In genomic region chr9:35487066-35487465, GRCh38 we compare ENCODE assay signal across 23 cellular contexts. TPM values are rescaled to one million over a fixed set of nuclear protein-coding genes. Genes with fewer than 3 reads are reported as not detected.
A peak's percentile ranks its signal among the peaks of the same experiment; 100 is the strongest.
DNase-seq lines count a peak whose midpoint lies in the region; ATAC-seq and TF ChIP-seq lines count a peak whose summit lies in the region.
"Had no signal": no experiment of that assay in that cellular context is flagged by ENCODE, and none has a peak within 500 bp of the region (broad histone marks: within the 10 kb centered on the region; RNA-seq: fewer than 3 reads in every experiment).

No MANE protein-coding gene starts in this region.

- in situ Hi-C loops in Panc1 (cut with HindIII; ENCODE audit: low pct_unique_long_range_greater_than_20kb, low sequenced_read_pairs), result no loop called here

- no peak overlapping the region for H2BK12ac ChIP-seq in mesenchymal stem cell (ENCODE audit: low read length in 2 of 2)

- H3K18ac ChIP-seq in mesenchymal stem cell (ENCODE audit: low read depth in 1 of 2, low read length in 2 of 2), result no peak overlapping the region

- peaks cover 17% of the 10 kb centered on the region for H3K4me1 Mint-ChIP-seq in activated naive CD8-positive, alpha-beta T cell treated with anti-CD3 and anti-CD28 coated beads for 36 hours
- H3K4me1 Mint-ChIP-seq in activated naive CD8-positive, alpha-beta T cell treated with anti-CD3 and anti-CD28 coated beads, Interleukin-2, amount 50 U/mL, for 24 hours, result peaks cover 20% of the 10 kb centered on the region

- H3K4ac ChIP-seq in mesenchymal stem cell (ENCODE audit: low read depth in 1 of 2, low read length in 2 of 2), result no peak overlapping the region

- H3K36me3 Mint-ChIP-seq in activated naive CD8-positive, alpha-beta T cell treated with anti-CD3 and anti-CD28 coated beads for 36 hours, result no peaks in the 10 kb centered on the region
- peaks cover 3% of the 10 kb centered on the region for H3K36me3 Mint-ChIP-seq in activated naive CD8-positive, alpha-beta T cell treated with anti-CD3 and anti-CD28 coated beads, Interleukin-2, amount 50 U/mL, for 24 hours (ENCODE audit: low read depth)

- peak overlapping the region; percentile 7 for H2AK5ac ChIP-seq in mesenchymal stem cell (ENCODE audit: low read length, severe bottlenecking)

- no peak for ATAC-seq in activated naive CD8-positive, alpha-beta T cell treated with anti-CD3 and anti-CD28 coated beads, Interleukin-2, amount 50 U/mL, for 24 hours
- no peak for ATAC-seq in Panc1

- no peaks in the 10 kb centered on the region for H4K20me1 ChIP-seq in Karpas-422 (ENCODE audit: insufficient read depth, low read depth, low read length)
- H4K20me1 ChIP-seq: BLaER1 had no signal

- no peaks in the 10 kb centered on the region for H3K79me2 ChIP-seq in Karpas-422 (ENCODE audit: low read length)

- intact Hi-C loops in Panc1 (cut with micrococcal nuclease; ENCODE audit: unreplicated experiment), result no loop called here

- H3K4me3 ChIP-seq in Panc1 (ENCODE audit: low read depth in 2 of 2, low read length in 2 of 2) (no peak overlapping the region), mesenchymal stem cell (ENCODE audit: insufficient read depth in 1 of 2, low read depth in 1 of 2, low read length in 2 of 2) (no peak overlapping the region), Karpas-422 (ENCODE audit: low read length) (no peak overlapping the region)
- H3K4me3 ChIP-seq: BLaER1 had no signal

- no peak overlapping the region for H3K23ac ChIP-seq in mesenchymal stem cell (ENCODE audit: low read length in 2 of 2)

- no peaks in the 10 kb centered on the region for H3K36me3 ChIP-seq in Panc1 (ENCODE audit: control insufficient read depth, insufficient read depth, low read length)
- no peaks in the 10 kb centered on the region for H3K36me3 ChIP-seq in mesenchymal stem cell (ENCODE audit: control insufficient read depth in 1 of 2, insufficient read depth in 2 of 2, low read depth in 1 of 2, low read length in 2 of 2)
- no peaks in the 10 kb centered on the region for H3K36me3 ChIP-seq in Karpas-422 (ENCODE audit: insufficient read depth, low read length)
- H3K36me3 ChIP-seq: BLaER1 had no signal

- H3K9me2 ChIP-seq in Karpas-422 (replicated peaks; ENCODE audit: insufficient read depth, low read length), result no peaks in the 10 kb centered on the region

- peak overlapping the region; percentile 0 for H3K27ac Mint-ChIP-seq in activated naive CD8-positive, alpha-beta T cell treated with anti-CD3 and anti-CD28 coated beads for 36 hours
- no peak overlapping the region for H3K27ac Mint-ChIP-seq in activated naive CD8-positive, alpha-beta T cell treated with anti-CD3 and anti-CD28 coated beads, Interleukin-2, amount 50 U/mL, for 24 hours
- H3K27ac Mint-ChIP-seq: CD4-positive, alpha-beta T cell; H9 had no signal

- BruUV-seq in Panc1 (replicated peaks; lab: Mats Ljungman, UMichigan), result no TSS peak

- no peaks in the 10 kb centered on the region for H3K9me3 ChIP-seq in Panc1 (ENCODE audit: control insufficient read depth, insufficient read depth, low read depth, low read length)
- H3K9me3 ChIP-seq in mesenchymal stem cell (ENCODE audit: control insufficient read depth, low read length), result no peaks in the 10 kb centered on the region
- no peaks in the 10 kb centered on the region for H3K9me3 ChIP-seq in Karpas-422 (ENCODE audit: low read length)
- H3K9me3 ChIP-seq: BLaER1 had no signal

- no peak overlapping the region for H4K91ac ChIP-seq in mesenchymal stem cell (ENCODE audit: low read length)

- no peak for DNase-seq in activated naive CD8-positive, alpha-beta T cell treated with anti-CD3 and anti-CD28 coated beads for 36 hours
- DNase-seq in activated naive CD8-positive, alpha-beta T cell treated with anti-CD3 and anti-CD28 coated beads, Interleukin-2, amount 50 U/mL, for 24 hours, result no peak
- no peak for DNase-seq in Panc1 (ENCODE audit: low read depth, low spot score)
- DNase-seq in mesenchymal stem cell, result no peak
- no peak for DNase-seq in NCI-H187 (lab: John Stamatoyannopoulos, UW)
- DNase-seq in Karpas-422, result no peak
- no peak for DNase-seq in NCI-H2171 treated with DMSO at 0.1 percent for 48 hours (lab: John Stamatoyannopoulos, UW)
- no peak for DNase-seq in NCI-H187 treated with DMSO at 0.1 percent for 48 hours (lab: John Stamatoyannopoulos, UW)
- DNase-seq: CD4-positive, alpha-beta T cell; DMS53; H9; KBM-7; MM.1S; NCI-H1105 treated with DMSO at 0.1 percent for 48 hours; NCI-H146; NCI-H2029 treated with DMSO at 0.1 percent for 48 hours; NCI-H2227 treated with DMSO at 0.1 percent for 48 hours; NCI-H510A; NCI-H69; SHP77 had no signal

- H3K27ac ChIP-seq in Panc1 (ENCODE audit: low read length) (peak overlapping the region; percentile 4; the same call in 1 of the 2 replicates), mesenchymal stem cell (ENCODE audit: low read length, poor library complexity, severe bottlenecking) (no peak overlapping the region), Karpas-422 (ENCODE audit: low read length) (no peak overlapping the region)
- H3K27ac ChIP-seq: 22Rv1, BLaER1, RWPE1 had no signal

- H2BK5ac ChIP-seq in mesenchymal stem cell (ENCODE audit: low read depth, low read length, poor library complexity, severe bottlenecking), result no peak overlapping the region

- WGBS in mesenchymal stem cell, result 97% methylated on average over 2 of the region's 2 CpGs

- POLR2A ChIA-PET in Panc1 (lab: Charles Lee), result interaction anchor here (0.6 kb wide), 1 partner anchor 251 kb away, joined by 3 read pairs; no protein-coding TSS in a partner anchor

- H3K4me3 Mint-ChIP-seq in activated naive CD8-positive, alpha-beta T cell treated with anti-CD3 and anti-CD28 coated beads for 36 hours, result no peak overlapping the region
- H3K4me3 Mint-ChIP-seq in activated naive CD8-positive, alpha-beta T cell treated with anti-CD3 and anti-CD28 coated beads, Interleukin-2, amount 50 U/mL, for 24 hours, result no peak overlapping the region
- H3K4me3 Mint-ChIP-seq: H9 had no signal

- H3K27me3 ChIP-seq in Panc1 (ENCODE audit: control insufficient read depth, insufficient read depth, low read length), result no peaks in the 10 kb centered on the region
- no peaks in the 10 kb centered on the region for H3K27me3 ChIP-seq in mesenchymal stem cell (ENCODE audit: control insufficient read depth in 1 of 2, insufficient read depth in 1 of 2, low read length in 2 of 2)
- H3K27me3 ChIP-seq in Karpas-422 (ENCODE audit: low read length), result no peaks in the 10 kb centered on the region
- H3K27me3 ChIP-seq: BLaER1 had no signal

- peaks cover 3% of the 10 kb centered on the region for H3K79me1 ChIP-seq in mesenchymal stem cell (replicated peaks; ENCODE audit: low read length, poor library complexity, severe bottlenecking)

- CTCF ChIA-PET in Panc1 (lab: Charles Lee), result interaction anchor here (0.7 to 1.6 kb wide), 2 partner anchors 34 to 67 kb away, joined by 4 to 7 read pairs; no protein-coding TSS in a partner anchor

- peak overlapping the region; percentile 24 for H3K9ac ChIP-seq in mesenchymal stem cell (ENCODE audit: low read length)
- no peak overlapping the region for H3K9ac ChIP-seq in Karpas-422 (ENCODE audit: low read length)
- H3K9ac ChIP-seq: BLaER1 had no signal

- no peak for TF ChIP-seq CTCF in Panc1 (IDR thresholded peaks at IDR 0.05)

- H2BK120ac ChIP-seq in mesenchymal stem cell (ENCODE audit: low read depth, low read length), result no peak overlapping the region

- H3K27me3 Mint-ChIP-seq in activated naive CD8-positive, alpha-beta T cell treated with anti-CD3 and anti-CD28 coated beads for 36 hours, result peaks cover 22% of the 10 kb centered on the region
- peaks cover 29% of the 10 kb centered on the region for H3K27me3 Mint-ChIP-seq in activated naive CD8-positive, alpha-beta T cell treated with anti-CD3 and anti-CD28 coated beads, Interleukin-2, amount 50 U/mL, for 24 hours

- H3K4me1 ChIP-seq in Panc1 (ENCODE audit: control insufficient read depth, insufficient read depth, low read length) (peaks cover 19% of the 10 kb centered on the region), mesenchymal stem cell (ENCODE audit: control insufficient read depth, insufficient read depth, low read depth, low read length) (peaks cover 8% of the 10 kb centered on the region), Karpas-422 (ENCODE audit: low read length) (no peaks in the 10 kb centered on the region)

- no peak overlapping the region for H2AFZ ChIP-seq in mesenchymal stem cell (ENCODE audit: low read depth, low read length)
- H2AFZ ChIP-seq in Karpas-422 (ENCODE audit: low read length), result no peak overlapping the region

- H3K4me2 ChIP-seq in mesenchymal stem cell (ENCODE audit: low read length, poor library complexity, severe bottlenecking) (no peak overlapping the region), Karpas-422 (ENCODE audit: low read depth, low read length, poor library complexity, severe bottlenecking) (no peak overlapping the region)
- H3K4me2 ChIP-seq: BLaER1 had no signal

- H3K14ac ChIP-seq in mesenchymal stem cell (ENCODE audit: low read length in 2 of 2), result no peak overlapping the region

- no peaks in the 10 kb centered on the region for H3K9me3 Mint-ChIP-seq in activated naive CD8-positive, alpha-beta T cell treated with anti-CD3 and anti-CD28 coated beads for 36 hours
- peaks cover 3% of the 10 kb centered on the region for H3K9me3 Mint-ChIP-seq in activated naive CD8-positive, alpha-beta T cell treated with anti-CD3 and anti-CD28 coated beads, Interleukin-2, amount 50 U/mL, for 24 hours
- H3K9me3 Mint-ChIP-seq: CD4-positive, alpha-beta T cell; H9 had no signal

- H2BK15ac ChIP-seq in mesenchymal stem cell (ENCODE audit: low read depth, poor library complexity, severe bottlenecking), result no peak overlapping the region

- H4K8ac ChIP-seq in mesenchymal stem cell (ENCODE audit: low read length), result no peak overlapping the region

RNA-seq across cellular contexts. Expression of gene RUSC2, which starts 2.8 kb away (rescaled TPM):
- 1 to 10 TPM; 2.2 to 2.4 TPM for total RNA-seq in activated naive CD8-positive, alpha-beta T cell treated with anti-CD3 and anti-CD28 coated beads for 36 hours
- 49.9 TPM for total RNA-seq in Panc1 (2021; ENCODE audit: unreplicated experiment)
- polyA plus RNA-seq in Panc1 (2012; ENCODE audit: insufficient read length), result 30.4 TPM
- 13.1 TPM for polyA plus RNA-seq in mesenchymal stem cell (2013, experiment 1 of 2)
- 12.6 TPM for polyA plus RNA-seq in mesenchymal stem cell (2013, experiment 2 of 2)
- total RNA-seq in Karpas-422 (2014; rRNA removed; shearing (Covaris generic); ENCODE audit: low replicate concordance), result not detected in 2 replicates

Comparison
In these comparisons a context has a peak if more than half of its experiments do, and no peak if none do; other contexts are left out.
1. RNA of gene RUSC2, which starts 2.8 kb away (total RNA-seq): 49.9 TPM in Panc1 (single experiment); 2.2 to 2.4 TPM in activated naive CD8-positive, alpha-beta T cell treated with anti-CD3 and anti-CD28 coated beads for 36 hours and not detected in Karpas-422; every median in the first group is over 10 times any median in the second.